Comparison of ENCODE assay signal across 26 cellular contexts in the genomic region with DNA sequence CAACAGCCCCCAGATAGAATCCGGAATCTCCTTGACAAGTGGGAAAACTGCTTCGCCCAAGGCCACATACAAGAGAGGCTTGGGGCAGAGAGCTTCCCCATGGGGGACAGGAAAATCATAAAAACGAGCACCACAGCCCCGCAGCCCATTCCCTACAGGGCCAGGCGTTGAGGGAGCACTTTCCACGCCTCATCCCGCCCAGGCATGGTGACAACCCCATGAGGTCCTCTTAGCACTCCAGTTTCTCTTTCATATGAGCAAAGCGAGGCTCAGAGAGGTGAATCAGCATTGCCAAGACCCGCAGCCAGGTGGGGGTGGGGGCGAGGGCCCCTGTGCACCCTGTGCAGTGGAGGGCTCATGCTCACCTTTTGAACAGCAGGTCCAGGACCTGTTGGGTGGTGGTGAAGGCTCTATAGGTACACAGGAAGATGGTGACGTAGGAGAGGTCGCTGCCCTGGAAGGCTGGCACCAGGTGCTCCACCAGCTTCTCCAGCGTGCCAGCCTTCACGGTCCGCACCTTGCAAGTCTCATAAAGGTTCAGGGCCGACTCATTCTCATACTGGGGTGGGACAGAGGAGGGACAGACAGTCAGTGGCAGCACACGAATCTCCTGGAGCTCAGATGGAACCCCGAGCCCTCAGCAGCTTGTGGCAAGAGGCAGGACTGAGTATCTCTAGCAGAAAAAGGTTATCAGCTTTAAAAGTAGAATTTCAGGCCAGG. TPM values are rescaled to one million over a fixed set of nuclear protein-coding genes. Genes with fewer than 3 reads are reported as not detected.
DNase-seq lines count a peak whose midpoint lies in the region; ATAC-seq, FAIRE-seq and TF ChIP-seq lines count a peak whose summit lies in the region.
"Had no signal": no experiment of that assay in that cellular context is flagged by ENCODE, and none has a peak within 500 bp of the region (broad histone marks: within the 10 kb centered on the region; RNA-seq: fewer than 3 reads in every experiment).

No MANE protein-coding gene starts in this region.

- H3K9me3 Mint-ChIP-seq in activated T-helper 2 cell treated with anti-CD3 and anti-CD28 coated beads, Interferon-gamma antibody, Interleukin-2, Interleukin-4, amounts not matched to agents 10 μg/mL and 5 μg/mL and 100 μg/mL, durations not matched to agents 14 hours and 24 hours and 36 hours: no peaks in the 10 kb centered on the region
- H3K9me3 Mint-ChIP-seq in natural killer cell: no peaks in the 10 kb centered on the region
- H3K9me3 Mint-ChIP-seq: activated T-cell treated with anti-CD3 and anti-CD28 coated beads, Interleukin-2, amount 50 U/mL, for 4 hours; naive B cell; T-cell had no signal

- no peak overlapping the region for H3K4me2 ChIP-seq in HepG2 (ENCODE audit: low read depth, low read length)
- H3K4me2 ChIP-seq: hepatocyte had no signal

- intact Hi-C loops in right lobe of liver (cut with DNase I): no loop called here
- intact Hi-C loops in HepG2 (cut with micrococcal nuclease; ENCODE audit: unreplicated experiment): no loop called here
- intact Hi-C loops in activated T-helper 2 cell treated with anti-CD3 and anti-CD28 coated beads, Interferon-gamma antibody, Interleukin-2, Interleukin-4, amounts not matched to agents 10 μg/mL and 5 μg/mL and 100 μg/mL, durations not matched to agents 14 hours and 24 hours and 36 hours (cut with micrococcal nuclease): loop anchor here (5.0 kb wide), 1 partner anchor 78 kb away; a partner anchor contains a TSS
- intact Hi-C loops in natural killer cell (cut with micrococcal nuclease): no loop called here
- intact Hi-C loops in colonic mucosa (cut with DNase I): loop anchor here (10.0 kb wide), 1 partner anchor 65 kb away; no protein-coding TSS in a partner anchor

- peaks cover 34% of the 10 kb centered on the region for H3K36me3 Mint-ChIP-seq in activated T-helper 2 cell treated with anti-CD3 and anti-CD28 coated beads, Interferon-gamma antibody, Interleukin-2, Interleukin-4, amounts not matched to agents 10 μg/mL and 5 μg/mL and 100 μg/mL, durations not matched to agents 14 hours and 24 hours and 36 hours (ENCODE audit: low read depth)
- H3K36me3 Mint-ChIP-seq in natural killer cell: no peaks in the 10 kb centered on the region

- H3K4me3 ChIP-seq in right lobe of liver (no peak overlapping the region), HepG2 (replicated peaks in 1 of 3; ENCODE audit: insufficient read depth in 1 of 3, low read depth in 2 of 3, low read length in 3 of 3) (no peak overlapping the region), colonic mucosa (no peak overlapping the region)
- H3K4me3 ChIP-seq: dorsolateral prefrontal cortex, hepatocyte, K562 had no signal

- TF ChIP-seq CTCF in right lobe of liver (IDR thresholded peaks at IDR 0.05) (no peak), HepG2 (CRISPR knock-in tag; IDR thresholded peaks at IDR 0.05) (no peak), natural killer cell (IDR thresholded peaks at IDR 0.05) (no peak), colonic mucosa (IDR thresholded peaks at IDR 0.05) (no peak)

- POLR2A ChIA-PET in HepG2 (lab: Yijun Ruan, JAX): no interaction called here

- CTCF ChIA-PET in HepG2 (lab: Yijun Ruan, JAX; ENCODE audit: low intra/inter-chr PET ratio, low total read pairs): no interaction called here

- H3K27me3 Mint-ChIP-seq in activated T-helper 2 cell treated with anti-CD3 and anti-CD28 coated beads, Interferon-gamma antibody, Interleukin-2, Interleukin-4, amounts not matched to agents 10 μg/mL and 5 μg/mL and 100 μg/mL, durations not matched to agents 14 hours and 24 hours and 36 hours (ENCODE audit: low read depth): no peaks in the 10 kb centered on the region
- no peaks in the 10 kb centered on the region for H3K27me3 Mint-ChIP-seq in natural killer cell (ENCODE audit: low read depth in 2 of 2)
- H3K27me3 Mint-ChIP-seq: naive B cell, T-cell had no signal

- no TSS peak for BruUV-seq in HepG2 (replicated peaks; lab: Mats Ljungman, UMichigan)

- ATAC-seq in right lobe of liver: no peak
- ATAC-seq in HepG2: no peak
- no peak for ATAC-seq in natural killer cell
- ATAC-seq: activated T-cell treated with anti-CD3 and anti-CD28 coated beads, Interleukin-2, amount 50 U/mL, for 4 hours; K562; T-cell had no signal

- TF ChIP-seq RAD21 in HepG2 (CRISPR knock-in tag; IDR thresholded peaks at IDR 0.05): no peak

- H3K4me1 Mint-ChIP-seq in activated T-helper 2 cell treated with anti-CD3 and anti-CD28 coated beads, Interferon-gamma antibody, Interleukin-2, Interleukin-4, amounts not matched to agents 10 μg/mL and 5 μg/mL and 100 μg/mL, durations not matched to agents 14 hours and 24 hours and 36 hours (ENCODE audit: low read depth): peaks cover 12% of the 10 kb centered on the region
- peaks cover 32 to 39% of the 10 kb centered on the region in 2 donors for H3K4me1 Mint-ChIP-seq in natural killer cell

- no peak for FAIRE-seq in HepG2 (lab: Jason Lieb, UNC)
- FAIRE-seq: H54, K562 had no signal

- H3K27ac Mint-ChIP-seq in activated T-helper 2 cell treated with anti-CD3 and anti-CD28 coated beads, Interferon-gamma antibody, Interleukin-2, Interleukin-4, amounts not matched to agents 10 μg/mL and 5 μg/mL and 100 μg/mL, durations not matched to agents 14 hours and 24 hours and 36 hours: peak overlapping the region; percentile 69
- H3K27ac Mint-ChIP-seq in natural killer cell: peak overlapping the region; percentile 94 to 97

- 91% methylated on average over 4 of the region's 18 CpGs for WGBS in right lobe of liver (ENCODE audit: insufficient coverage, low coverage, low lambda C conversion rate, missing lambda C conversion rate)
- WGBS in HepG2 (ENCODE audit: low lambda C conversion rate): 92% methylated on average over 17 of the region's 18 CpGs

- H3K9me3 ChIP-seq in right lobe of liver (no peaks in the 10 kb centered on the region), HepG2 (ENCODE audit: low read length) (no peaks in the 10 kb centered on the region), colonic mucosa (no peaks in the 10 kb centered on the region)

- no peaks in the 10 kb centered on the region for H3K79me2 ChIP-seq in HepG2 (ENCODE audit: insufficient read depth, low read length)

- TF ChIP-seq POLR2A in right lobe of liver (IDR thresholded peaks at IDR 0.05) (no peak), HepG2 (IDR thresholded peaks at IDR 0.05; ENCODE audit: insufficient read depth in 1 of 2, low read depth in 2 of 2, low read length in 2 of 2) (no peak)

- in situ Hi-C loops in HepG2 (cut with HindIII; ENCODE audit: extremely low pct_ligation_motif_present, low pct_unique_long_range_greater_than_20kb): loop anchor here (5.0 kb wide), 1 partner anchor 37 kb away; no protein-coding TSS in a partner anchor

- no peak for TF ChIP-seq EP300 in HepG2 (IDR thresholded peaks at IDR 0.05; ENCODE audit: low read depth in 2 of 2, low read length in 2 of 2)
- TF ChIP-seq EP300 in HepG2 (CRISPR knock-in tag; IDR thresholded peaks at IDR 0.05; ENCODE audit: borderline replicate concordance): no peak

- H4K20me1 ChIP-seq in HepG2 (ENCODE audit: insufficient read depth, low read length): peaks cover 26% of the 10 kb centered on the region; the same call in 1 of the 2 replicates

- H3K36me3 ChIP-seq in right lobe of liver (peaks cover 0 to 13% (median 6%) of the 10 kb centered on the region in 4 donors), HepG2 (replicated peaks in 1 of 2; ENCODE audit: control insufficient read depth in 1 of 2, insufficient read depth in 2 of 2, low read length in 2 of 2) (peaks cover 17 to 38% of the 10 kb centered on the region in 2 experiments; a peak in 4 of 5 replicates), colonic mucosa (peaks cover 32% of the 10 kb centered on the region)

- no peaks in the 10 kb centered on the region for H3K27me3 ChIP-seq in right lobe of liver
- H3K27me3 ChIP-seq in HepG2 (ENCODE audit: control insufficient read depth in 1 of 2, insufficient read depth in 2 of 2, low read length in 2 of 2): no peaks in the 10 kb centered on the region
- H3K27me3 ChIP-seq in colonic mucosa: no peaks in the 10 kb centered on the region
- H3K27me3 ChIP-seq: dorsolateral prefrontal cortex, hepatocyte had no signal

- H3K4me1 ChIP-seq in right lobe of liver (peaks cover 8 to 29% (median 19%) of the 10 kb centered on the region in 4 donors), HepG2 (ENCODE audit: insufficient read depth, low read length) (peaks cover 18% of the 10 kb centered on the region), colonic mucosa (peaks cover 11% of the 10 kb centered on the region)

- no peak overlapping the region for H3K9ac ChIP-seq in HepG2 (ENCODE audit: insufficient read depth, low read depth, low read length)
- no peak overlapping the region for H3K9ac ChIP-seq in colonic mucosa (ENCODE audit: low read depth in 2 of 2, low read length in 2 of 2)

- no peak overlapping the region for H3K4me3 Mint-ChIP-seq in activated T-helper 2 cell treated with anti-CD3 and anti-CD28 coated beads, Interferon-gamma antibody, Interleukin-2, Interleukin-4, amounts not matched to agents 10 μg/mL and 5 μg/mL and 100 μg/mL, durations not matched to agents 14 hours and 24 hours and 36 hours (ENCODE audit: low read depth)
- H3K4me3 Mint-ChIP-seq in natural killer cell: peak overlapping the region; percentile 17
- H3K4me3 Mint-ChIP-seq: activated T-cell treated with anti-CD3 and anti-CD28 coated beads, Interleukin-2, amount 50 U/mL, for 4 hours had no signal

- DNase-seq in right lobe of liver (peak; percentile 9 to 33 (median 29)), HepG2 (ENCODE audit: low spot score) (no peak), natural killer cell (no peak), kidney glomerular epithelial cell (lab: John Stamatoyannopoulos, UW) (no peak), CD1c-positive myeloid dendritic cell (ENCODE audit: extremely low spot score) (no peak), colonic mucosa (no peak)
- DNase-seq in activated T-helper 2 cell treated with anti-CD3 and anti-CD28 coated beads, Interferon-gamma antibody, Interleukin-2, Interleukin-4, amounts not matched to agents 10 μg/mL and 5 μg/mL and 100 μg/mL, durations not matched to agents 14 hours and 24 hours and 36 hours (ENCODE audit: low spot score): no peak
- DNase-seq: activated CD4-positive, alpha-beta T cell treated with anti-CD3 and anti-CD28 coated beads, Interleukin-2, amount 50 U/mL, for 1 hour; activated T-cell treated with anti-CD3 and anti-CD28 coated beads, Interleukin-2, amount 50 U/mL, for 4 hours; COR-L47; DND-41; islet precursor cell; mesenchymal stem cell; naive B cell; NCI-H1694; NCI-H82; OCI-M1; SIG-M5; stimulated activated naive CD4-positive, alpha-beta T cell treated with Interleukin-2 at 50 U/mL for 16 hours; T-cell; trophoblast cell had no signal

- no peak overlapping the region for H3K27ac ChIP-seq in right lobe of liver
- no peak overlapping the region for H3K27ac ChIP-seq in HepG2 (ENCODE audit: extremely low read length, insufficient read depth, low read length)
- no peak overlapping the region for H3K27ac ChIP-seq in colonic mucosa
- H3K27ac ChIP-seq: hepatocyte had no signal

- no peak overlapping the region for H2AFZ ChIP-seq in HepG2 (ENCODE audit: low read length)
- H2AFZ ChIP-seq: hepatocyte had no signal

RNA-seq across cellular contexts. Expression of a gene that starts 10.9 kb away (rescaled TPM):
- total RNA-seq in right lobe of liver (10 to 100 TPM in 1 of 6 experiments, 1 to 10 TPM in 5; 4.3 to 19.8 (median 5.7) TPM), HepG2 (2016; rRNA removed; fragmentation: Illumina TruSeq; extraction: Trizol) (8.8 and 12.9 TPM in 2 replicates), natural killer cell (100 to 1,000 TPM; 206 to 250 (median 208) TPM), colonic mucosa (10 to 100 TPM; 24.2 to 39.7 TPM)
- total RNA-seq in HepG2 (2016; cell fraction: cytosol; rRNA removed; fragmentation: Illumina TruSeq; extraction: Trizol; ENCODE audit: low read depth): 4.2 and 5.7 TPM in 2 replicates
- 7.3 and 12.1 TPM in 2 replicates for total RNA-seq in HepG2 (2016; cell fraction: insoluble cytoplasmic fraction; rRNA removed; fragmentation: Illumina TruSeq; extraction: Trizol)
- 15.5 and 15.7 TPM in 2 replicates for total RNA-seq in HepG2 (2016; cell fraction: membrane; rRNA removed; fragmentation: Illumina TruSeq; extraction: Trizol)
- 10.4 and 11.0 TPM in 2 replicates for total RNA-seq in HepG2 (2016; cell fraction: nucleus; rRNA removed; fragmentation: Illumina TruSeq; extraction: Trizol)
- 25.5 and 28.8 TPM in 2 replicates for polyA plus RNA-seq in HepG2 (2011; rRNA removed)
- 14.9 and 17.8 TPM in 2 replicates for polyA plus RNA-seq in HepG2 (2011; cell fraction: cytosol; rRNA removed)
- 104 and 131 TPM in 2 replicates for polyA plus RNA-seq in HepG2 (2011; cell fraction: nucleus; rRNA removed)
- polyA plus RNA-seq in HepG2 (2012): 12.0 and 15.7 TPM in 2 replicates
- 4.1 and 4.2 TPM in 2 replicates for polyA plus RNA-seq in HepG2 (2016; cell fraction: cytosol; fragmentation: Illumina TruSeq; extraction: Trizol; ENCODE audit: low read depth)
- polyA plus RNA-seq in HepG2 (2016; cell fraction: insoluble cytoplasmic fraction; fragmentation: Illumina TruSeq; extraction: Trizol; ENCODE audit: low read depth): 8.9 and 12.0 TPM in 2 replicates
- polyA plus RNA-seq in HepG2 (2016; cell fraction: membrane; fragmentation: Illumina TruSeq; extraction: Trizol; ENCODE audit: low read depth): 11.6 and 12.4 TPM in 2 replicates
- 28.7 and 31.3 TPM in 2 replicates for polyA plus RNA-seq in HepG2 (2016; cell fraction: nucleus; fragmentation: Illumina TruSeq; extraction: Trizol; ENCODE audit: insufficient read depth, low read depth)
- 20.8 and 24.6 TPM in 2 replicates for polyA minus RNA-seq in HepG2 (2011; rRNA and poly(A)+ RNA removed; ENCODE audit: low replicate concordance)
- 4.8 and 5.6 TPM in 2 replicates for polyA minus RNA-seq in HepG2 (2011; cell fraction: cytosol; rRNA and poly(A)+ RNA removed)
- polyA minus RNA-seq in HepG2 (2011; cell fraction: nucleus; rRNA and poly(A)+ RNA removed): 17.0 and 17.4 TPM in 2 replicates
- total RNA-seq in activated T-helper 2 cell treated with anti-CD3 and anti-CD28 coated beads, Interferon-gamma antibody, Interleukin-2, Interleukin-4, amounts not matched to agents 10 μg/mL and 5 μg/mL and 100 μg/mL, durations not matched to agents 14 hours and 24 hours and 36 hours: 78.8 and 85.8 TPM in 2 replicates

RNA-seq across cellular contexts. Expression of a gene that starts 48.3 kb away (rescaled TPM):
- total RNA-seq in right lobe of liver (under 1 TPM in 4 of 6 experiments, not detected in 2; 0.19 to 0.35 (median 0.26) TPM), HepG2 (2016; rRNA removed; fragmentation: Illumina TruSeq; extraction: Trizol) (0.62 and 1.5 TPM in 2 replicates), natural killer cell (under 1 TPM; 0.18 to 0.68 (median 0.42) TPM), colonic mucosa (10 to 100 TPM in 1 of 2 donors, under 1 TPM in 1; 0.61 to 16.6 TPM)
- total RNA-seq in HepG2 (2016; cell fraction: cytosol; rRNA removed; fragmentation: Illumina TruSeq; extraction: Trizol; ENCODE audit: low read depth): 0.35 and 0.40 TPM in 2 replicates
- 0.55 and 1.2 TPM in 2 replicates for total RNA-seq in HepG2 (2016; cell fraction: insoluble cytoplasmic fraction; rRNA removed; fragmentation: Illumina TruSeq; extraction: Trizol)
- total RNA-seq in HepG2 (2016; cell fraction: membrane; rRNA removed; fragmentation: Illumina TruSeq; extraction: Trizol): 0.83 and 1.2 TPM in 2 replicates
- total RNA-seq in HepG2 (2016; cell fraction: nucleus; rRNA removed; fragmentation: Illumina TruSeq; extraction: Trizol): 1.6 and 1.7 TPM in 2 replicates
- 0.63 and 0.81 TPM in 2 replicates for polyA plus RNA-seq in HepG2 (2011; rRNA removed)
- polyA plus RNA-seq in HepG2 (2011; cell fraction: cytosol; rRNA removed): 0.19 and 0.34 TPM in 2 replicates
- polyA plus RNA-seq in HepG2 (2011; cell fraction: nucleus; rRNA removed): 5.0 and 7.7 TPM in 2 replicates
- polyA plus RNA-seq in HepG2 (2012): 1.2 and 1.6 TPM in 2 replicates
- 1.0 and 1.1 TPM in 2 replicates for polyA plus RNA-seq in HepG2 (2016; cell fraction: cytosol; fragmentation: Illumina TruSeq; extraction: Trizol; ENCODE audit: low read depth)
- 1.5 and 2.0 TPM in 2 replicates for polyA plus RNA-seq in HepG2 (2016; cell fraction: insoluble cytoplasmic fraction; fragmentation: Illumina TruSeq; extraction: Trizol; ENCODE audit: low read depth)
- 1.9 TPM in 2 replicates for polyA plus RNA-seq in HepG2 (2016; cell fraction: membrane; fragmentation: Illumina TruSeq; extraction: Trizol; ENCODE audit: low read depth)
- polyA plus RNA-seq in HepG2 (2016; cell fraction: nucleus; fragmentation: Illumina TruSeq; extraction: Trizol; ENCODE audit: insufficient read depth, low read depth): 7.7 and 8.2 TPM in 2 replicates
- polyA minus RNA-seq in HepG2 (2011; rRNA and poly(A)+ RNA removed; ENCODE audit: low replicate concordance): 0.70 TPM in 1 of 2 replicates, not detected in the other
- not detected in 2 replicates for polyA minus RNA-seq in HepG2 (2011; cell fraction: cytosol; rRNA and poly(A)+ RNA removed)
- polyA minus RNA-seq in HepG2 (2011; cell fraction: nucleus; rRNA and poly(A)+ RNA removed): 0.50 and 1.2 TPM in 2 replicates
- total RNA-seq in activated T-helper 2 cell treated with anti-CD3 and anti-CD28 coated beads, Interferon-gamma antibody, Interleukin-2, Interleukin-4, amounts not matched to agents 10 μg/mL and 5 μg/mL and 100 μg/mL, durations not matched to agents 14 hours and 24 hours and 36 hours: 2.0 and 2.1 TPM in 2 replicates
- total RNA-seq: skeletal muscle tissue had no signal

RNA-seq across cellular contexts. Expression of a gene that starts 53.6 kb away (rescaled TPM):
- total RNA-seq in right lobe of liver: 1 to 10 TPM in 5 of 6 experiments, under 1 TPM in 1; 0.68 to 3.7 (median 1.9) TPM
- total RNA-seq in HepG2 (2016; rRNA removed; fragmentation: Illumina TruSeq; extraction: Trizol): not detected in 2 replicates
- total RNA-seq in HepG2 (2016; cell fraction: cytosol; rRNA removed; fragmentation: Illumina TruSeq; extraction: Trizol; ENCODE audit: low read depth): 0.10 TPM in 1 of 2 replicates, not detected in the other
- not detected in 2 replicates for total RNA-seq in HepG2 (2016; cell fraction: insoluble cytoplasmic fraction; rRNA removed; fragmentation: Illumina TruSeq; extraction: Trizol)
- total RNA-seq in HepG2 (2016; cell fraction: membrane; rRNA removed; fragmentation: Illumina TruSeq; extraction: Trizol): not detected in 2 replicates
- not detected in 2 replicates for total RNA-seq in HepG2 (2016; cell fraction: nucleus; rRNA removed; fragmentation: Illumina TruSeq; extraction: Trizol)
- not detected in 2 replicates for polyA plus RNA-seq in HepG2 (2011; rRNA removed)
- not detected in 2 replicates for polyA plus RNA-seq in HepG2 (2011; cell fraction: cytosol; rRNA removed)
- not detected in 2 replicates for polyA plus RNA-seq in HepG2 (2011; cell fraction: nucleus; rRNA removed)
- not detected in 2 replicates for polyA plus RNA-seq in HepG2 (2012)
- not detected in 2 replicates for polyA plus RNA-seq in HepG2 (2016; cell fraction: cytosol; fragmentation: Illumina TruSeq; extraction: Trizol; ENCODE audit: low read depth)
- polyA plus RNA-seq in HepG2 (2016; cell fraction: insoluble cytoplasmic fraction; fragmentation: Illumina TruSeq; extraction: Trizol; ENCODE audit: low read depth): not detected in 2 replicates
- polyA plus RNA-seq in HepG2 (2016; cell fraction: membrane; fragmentation: Illumina TruSeq; extraction: Trizol; ENCODE audit: low read depth): not detected in 2 replicates
- not detected in 2 replicates for polyA plus RNA-seq in HepG2 (2016; cell fraction: nucleus; fragmentation: Illumina TruSeq; extraction: Trizol; ENCODE audit: insufficient read depth, low read depth)
- not detected in 2 replicates for polyA minus RNA-seq in HepG2 (2011; rRNA and poly(A)+ RNA removed; ENCODE audit: low replicate concordance)
- polyA minus RNA-seq in HepG2 (2011; cell fraction: cytosol; rRNA and poly(A)+ RNA removed): not detected in 2 replicates
- polyA minus RNA-seq in HepG2 (2011; cell fraction: nucleus; rRNA and poly(A)+ RNA removed): not detected in 2 replicates
- total RNA-seq in activated T-helper 2 cell treated with anti-CD3 and anti-CD28 coated beads, Interferon-gamma antibody, Interleukin-2, Interleukin-4, amounts not matched to agents 10 μg/mL and 5 μg/mL and 100 μg/mL, durations not matched to agents 14 hours and 24 hours and 36 hours: 6.8 and 7.4 TPM in 2 replicates
- 1 to 10 TPM; 1.4 to 2.2 (median 1.7) TPM for total RNA-seq in natural killer cell
- total RNA-seq in colonic mucosa: 1 to 10 TPM; 4.6 to 4.8 TPM

Comparison
In these comparisons a context has a peak if more than half of its experiments do, and no peak if none do; other contexts are left out.
1. DNase-seq: peak in right lobe of liver (3 of 3); none in HepG2 (single experiment), activated T-helper 2 cell treated with anti-CD3 and anti-CD28 coated beads, Interferon-gamma antibody, Interleukin-2, Interleukin-4, amounts not matched to agents 10 μg/mL and 5 μg/mL and 100 μg/mL, durations not matched to agents 14 hours and 24 hours and 36 hours (single experiment), natural killer cell (single experiment), kidney glomerular epithelial cell (single experiment), CD1c-positive myeloid dendritic cell (single experiment) and colonic mucosa (single experiment).
2. intact Hi-C loops: an anchor here in activated T-helper 2 cell treated with anti-CD3 and anti-CD28 coated beads, Interferon-gamma antibody, Interleukin-2, Interleukin-4, amounts not matched to agents 10 μg/mL and 5 μg/mL and 100 μg/mL, durations not matched to agents 14 hours and 24 hours and 36 hours (5.0 kb wide) and colonic mucosa (10.0 kb wide); none called in right lobe of liver, HepG2 and natural killer cell.